17 cellular contexts compared by ENCODE assay signal in the genomic region with DNA sequence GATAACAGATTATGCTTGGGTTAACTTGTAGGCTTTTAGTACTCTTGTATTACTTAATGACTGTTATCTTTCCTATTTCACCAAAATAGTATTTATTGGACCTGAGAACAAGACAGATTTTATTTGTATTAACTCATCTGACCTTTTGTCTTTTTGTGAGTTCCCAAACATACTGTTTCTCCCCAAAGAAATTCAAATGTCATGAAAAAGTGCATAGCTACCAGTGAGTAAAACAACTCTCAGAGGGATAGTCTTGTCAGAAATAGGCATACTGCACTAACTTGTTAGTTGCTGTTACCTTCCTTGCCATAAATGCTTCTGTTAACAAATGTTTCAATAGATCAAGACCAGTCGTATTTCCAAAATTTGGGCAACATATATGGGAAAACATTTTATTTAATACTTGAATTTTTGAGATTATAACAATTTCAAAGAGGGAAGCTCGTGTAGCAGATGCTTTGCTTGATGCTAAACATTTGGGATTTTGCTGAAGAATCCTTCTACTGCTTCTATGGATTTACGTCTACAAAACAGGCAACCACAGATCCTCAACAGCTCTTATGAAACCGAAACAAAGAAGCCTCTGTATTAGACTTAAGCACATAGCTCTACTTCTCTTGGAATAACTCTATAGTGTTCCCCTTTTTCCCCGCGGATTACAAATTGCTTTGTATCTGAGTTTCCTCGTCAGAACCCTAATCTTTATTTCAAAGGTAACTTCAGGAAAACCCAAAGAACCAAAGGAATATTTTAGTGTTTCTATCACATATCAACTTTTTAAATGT.
DNase-seq lines count a peak whose midpoint lies in the region; ATAC-seq lines count a peak whose summit lies in the region.
"Had no signal": no experiment of that assay in that cellular context is flagged by ENCODE, and none has a peak within 500 bp of the region (broad histone marks: within the 10 kb centered on the region; RNA-seq: fewer than 3 reads in every experiment).

No MANE protein-coding gene starts in this region.

- ATAC-seq in GM18868 (IDR thresholded peaks at IDR 0.05; ENCODE audit: unreplicated experiment) (peak; percentile 76), HG02981 (IDR thresholded peaks at IDR 0.05; ENCODE audit: unreplicated experiment) (peak; percentile 51), sciatic nerve (peak; percentile 76), GM21723 (IDR thresholded peaks at IDR 0.05; ENCODE audit: unreplicated experiment) (no peak)
- ATAC-seq: right cardiac atrium had no signal

- intact Hi-C loops in sciatic nerve (cut with DNase I) = no loop called here

- in situ Hi-C loops in SK-MEL-5 (cut with HindIII; ENCODE audit: low pct_unique_long_range_greater_than_20kb, low sequenced_read_pairs) = no loop called here

- DNase-seq in SK-MEL-5 (ENCODE audit: low read depth, low spot score) (peak; percentile 82), sciatic nerve (ENCODE audit: low spot score) (no peak), dermis blood vessel endothelial cell (no peak), RKO (ENCODE audit: low spot score) (no peak)
- DNase-seq: activated CD4-positive, alpha-beta T cell treated with anti-CD3 and anti-CD28 coated beads, Interleukin-2, amount 50 U/mL, for 4 hours; activated T-cell treated with anti-CD3 and anti-CD28 coated beads, Interleukin-2, amount 50 U/mL, for 24 hours; effector CD4-positive, alpha-beta T cell; esophagus squamous epithelium; GF-D8; hippocampal formation; NCI-H1694; NCI-H345; right cardiac atrium; stimulated activated CD4-positive, alpha-beta T cell treated with anti-CD3 and anti-CD28 coated beads, Interleukin-2, amount 100 ng/mL, for 48 hours had no signal
